ENCODE assay signal across 7 cellular contexts in the genomic region with DNA sequence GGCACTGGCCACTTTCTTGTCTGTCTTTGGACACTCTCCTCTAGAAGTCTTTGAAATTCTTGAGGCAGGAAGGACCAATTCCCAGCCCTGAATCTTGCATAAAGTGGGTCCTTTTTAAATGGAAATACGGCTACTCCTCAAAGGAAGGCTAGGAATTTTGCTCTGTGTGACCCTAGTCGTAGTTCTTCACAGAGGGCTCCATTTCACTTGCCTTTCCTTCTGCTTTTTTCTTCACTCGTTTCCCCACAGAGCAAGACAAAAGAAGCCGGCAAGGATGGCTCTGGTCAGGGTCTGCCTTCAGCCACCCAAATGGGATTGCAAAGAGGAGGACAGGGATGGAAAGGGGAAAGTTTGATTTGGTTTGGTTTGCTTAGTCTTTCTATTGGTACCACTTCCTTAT. TPM values are rescaled to one million over a fixed set of nuclear protein-coding genes. Genes with fewer than 3 reads are reported as not detected.
DNase-seq lines count a peak whose midpoint lies in the region; ATAC-seq and TF ChIP-seq lines count a peak whose summit lies in the region.

No MANE protein-coding gene starts in this region.

- intact Hi-C loops in esophagus squamous epithelium (cut with DNase I) = no loop called here
- intact Hi-C loops in gastrocnemius medialis (cut with DNase I; ENCODE audit: low total_unique reads) = no loop called here

- no peaks in the 10 kb centered on the region for H3F3A ChIP-seq in GM23248 (ENCODE audit: insufficient read depth)

- no peak overlapping the region for H3K9ac ChIP-seq in GM23248

- H3K9me3 ChIP-seq in GM23248 (ENCODE audit: low read depth) = no peaks in the 10 kb centered on the region
- no peaks in the 10 kb centered on the region for H3K9me3 ChIP-seq in RWPE2 (ENCODE audit: severe bottlenecking)
- no peaks in the 10 kb centered on the region for H3K9me3 ChIP-seq in esophagus squamous epithelium
- no peaks in the 10 kb centered on the region for H3K9me3 ChIP-seq in gastrocnemius medialis

- no peaks in the 10 kb centered on the region for H4K20me1 ChIP-seq in GM23248 (ENCODE audit: insufficient read depth)

- WGBS in GM23248 (ENCODE audit: low coverage in 1 of 2, low lambda C conversion rate in 2 of 2, missing lambda C conversion rate in 2 of 2), 2 experiments = 41 to 48% methylated on average over 4 of the region's 4 CpGs
- 50 to 64% methylated on average over 4 of the region's 4 CpGs for WGBS in esophagus squamous epithelium, 2 donors

- TF ChIP-seq CTCF in RWPE2 (IDR thresholded peaks at IDR 0.05; ENCODE audit: poor library complexity, severe bottlenecking) (no peak), esophagus squamous epithelium (IDR thresholded peaks at IDR 0.05) (no peak), gastrocnemius medialis (IDR thresholded peaks at IDR 0.05 in 4 of 5, conservative IDR thresholded peaks at IDR 0.05 in 1 of 5) (no peak)

- in situ Hi-C loops in GM23248 (cut with MboI) (no loop called here), gastrocnemius medialis (cut with MboI; ENCODE audit: low sequenced_read_pairs in 4 of 4) (no loop called here)

- H3K4me3 ChIP-seq in GM23248 (no peak overlapping the region), RWPE2 (ENCODE audit: severe bottlenecking) (no peak overlapping the region), esophagus squamous epithelium (no peak overlapping the region), gastrocnemius medialis (no peak overlapping the region)

- no peaks in the 10 kb centered on the region for H3K79me2 ChIP-seq in GM23248 (ENCODE audit: insufficient read depth)

- TF ChIP-seq POLR2A in esophagus squamous epithelium (IDR thresholded peaks at IDR 0.05) (no peak), gastrocnemius medialis (IDR thresholded peaks at IDR 0.05) (no peak)

- H3K27ac ChIP-seq in GM23248 (no peak overlapping the region), RWPE2 (ENCODE audit: poor library complexity, severe bottlenecking) (peak overlapping the region; percentile 90), esophagus squamous epithelium (peak overlapping the region; percentile 76 to 96 (median 95)), gastrocnemius medialis (peak overlapping the region; percentile 81 to 87 (median 83))

- ATAC-seq in RWPE2 (ENCODE audit: low read depth) (no peak), gastrocnemius medialis (no peak), HG02759 (IDR thresholded peaks at IDR 0.05; ENCODE audit: unreplicated experiment) (no peak)

- no peak overlapping the region for H3K4me2 ChIP-seq in GM23248 (ENCODE audit: unreplicated experiment)

- H3K36me3 ChIP-seq in GM23248 (ENCODE audit: low read depth) (no peaks in the 10 kb centered on the region), RWPE2 (ENCODE audit: low read depth) (no peaks in the 10 kb centered on the region), esophagus squamous epithelium (no peaks in the 10 kb centered on the region), gastrocnemius medialis (no peaks in the 10 kb centered on the region)

- H3K27me3 ChIP-seq in GM23248 (replicated peaks; ENCODE audit: insufficient read depth) (no peaks in the 10 kb centered on the region), RWPE2 (ENCODE audit: insufficient read depth, poor library complexity, severe bottlenecking) (no peaks in the 10 kb centered on the region), esophagus squamous epithelium (no peaks in the 10 kb centered on the region), gastrocnemius medialis (no peaks in the 10 kb centered on the region)

- H3K4me1 ChIP-seq in GM23248 (ENCODE audit: insufficient read depth) (no peaks in the 10 kb centered on the region), RWPE2 (ENCODE audit: insufficient read depth, poor library complexity, severe bottlenecking) (peaks cover 15% of the 10 kb centered on the region), esophagus squamous epithelium (peaks cover 0 to 45% (median 11%) of the 10 kb centered on the region in 3 donors), gastrocnemius medialis (peaks cover 0 to 4% of the 10 kb centered on the region in 2 donors)

- H2AFZ ChIP-seq in GM23248 = peak overlapping the region; percentile 93

- H3K9me2 ChIP-seq in GM23248 (ENCODE audit: insufficient read depth) = no peaks in the 10 kb centered on the region

- DNase-seq in GM23248 (no peak), RWPE2 (ENCODE audit: low spot score) (no peak), esophagus squamous epithelium (lab: John Stamatoyannopoulos, UW) (no peak), gastrocnemius medialis (no peak), NCI-H69 (lab: John Stamatoyannopoulos, UW) (no peak), occipital lobe (lab: John Stamatoyannopoulos, UW) (no peak)

RNA-seq across cellular contexts. Expression of a gene that starts 25.8 kb away (rescaled TPM):
- 190 and 203 TPM in 2 replicates for total RNA-seq in GM23248 (2014; rRNA removed; shearing (Covaris generic))
- 123 and 130 TPM in 2 replicates for polyA plus RNA-seq in GM23248 (2016; fragmentation: Nextera tagmentation; extraction: Ambion mirVana)
- total RNA-seq in esophagus squamous epithelium = 100 to 1,000 TPM; 263 to 597 (median 356) TPM
- 100 to 1,000 TPM; 135 to 248 (median 157) TPM for total RNA-seq in gastrocnemius medialis
- 29.8 TPM for total RNA-seq in occipital lobe

RNA-seq across cellular contexts. Expression of a gene that starts 41.2 kb away (rescaled TPM):
- total RNA-seq in GM23248 (2014; rRNA removed; shearing (Covaris generic)) = 62.3 and 64.8 TPM in 2 replicates
- 72.1 and 78.9 TPM in 2 replicates for polyA plus RNA-seq in GM23248 (2016; fragmentation: Nextera tagmentation; extraction: Ambion mirVana)
- total RNA-seq in esophagus squamous epithelium (10 to 100 TPM; 12.7 to 37.2 (median 20.5) TPM), gastrocnemius medialis (10 to 100 TPM; 13.2 to 16.0 (median 14.9) TPM), occipital lobe (38.1 TPM)

RNA-seq across cellular contexts. Expression of a gene that starts 42.0 kb away (rescaled TPM):
- 5.2 and 6.5 TPM in 2 replicates for total RNA-seq in GM23248 (2014; rRNA removed; shearing (Covaris generic))
- polyA plus RNA-seq in GM23248 (2016; fragmentation: Nextera tagmentation; extraction: Ambion mirVana) = 7.1 and 7.3 TPM in 2 replicates
- 10 to 100 TPM in 1 of 4 donors, 1 to 10 TPM in 3; 3.2 to 11.6 (median 5.8) TPM for total RNA-seq in esophagus squamous epithelium
- total RNA-seq in gastrocnemius medialis = 1 to 10 TPM in 3 of 4 donors, under 1 TPM in 1; 0.75 to 1.6 (median 1.3) TPM
- 13.6 TPM for total RNA-seq in occipital lobe

RNA-seq across cellular contexts. Expression of a gene that starts 56.1 kb away (rescaled TPM):
- total RNA-seq in GM23248 (2014; rRNA removed; shearing (Covaris generic)) = 31.3 and 42.0 TPM in 2 replicates
- 35.5 and 39.7 TPM in 2 replicates for polyA plus RNA-seq in GM23248 (2016; fragmentation: Nextera tagmentation; extraction: Ambion mirVana)
- total RNA-seq in esophagus squamous epithelium (10 to 100 TPM; 31.0 to 42.3 (median 36.0) TPM), gastrocnemius medialis (100 to 1,000 TPM in 3 of 4 donors, 10 to 100 TPM in 1; 55.8 to 122 (median 111) TPM), occipital lobe (17.5 TPM)
